Comparison of ENCODE assay signal across 15 cellular contexts in genomic region chr21:31914472-31914871, GRCh38. TPM values are rescaled to one million over a fixed set of nuclear protein-coding genes. Genes with fewer than 3 reads are reported as not detected.
DNase-seq lines count a peak whose midpoint lies in the region; ATAC-seq and TF ChIP-seq lines count a peak whose summit lies in the region.
"Had no signal": no experiment of that assay in that cellular context is flagged by ENCODE, and none has a peak within 500 bp of the region (broad histone marks: within the 10 kb centered on the region; RNA-seq: fewer than 3 reads in every experiment).

No MANE protein-coding gene starts in this region.

- H3K27me3 ChIP-seq in WERI-Rb-1 (ENCODE audit: insufficient read depth, low read depth, severe bottlenecking) (no peaks in the 10 kb centered on the region), heart left ventricle (peaks cover 0 to 5% (median 0%) of the 10 kb centered on the region in 9 donors)
- H3K27me3 ChIP-seq: Peyer's patch had no signal

- no peak for ATAC-seq in heart left ventricle

- no peaks in the 10 kb centered on the region for H3K36me3 ChIP-seq in WERI-Rb-1
- no peaks in the 10 kb centered on the region for H3K36me3 ChIP-seq in heart left ventricle
- H3K36me3 ChIP-seq: Peyer's patch had no signal

- TF ChIP-seq CTCF in WERI-Rb-1 (IDR thresholded peaks at IDR 0.05; ENCODE audit: low read depth, low read length), result no peak
- TF ChIP-seq CTCF in nephron progenitor cell (IDR thresholded peaks at IDR 0.05), result no peak
- TF ChIP-seq CTCF in heart left ventricle (IDR thresholded peaks at IDR 0.05), result no peak

- TF ChIP-seq POLR2A in heart left ventricle (IDR thresholded peaks at IDR 0.05), result no peak

- H3K27ac ChIP-seq in WERI-Rb-1, result no peak overlapping the region
- H3K27ac ChIP-seq in heart left ventricle, result no peak overlapping the region
- H3K27ac ChIP-seq: Peyer's patch had no signal

- no peak overlapping the region for H3K4me3 ChIP-seq in WERI-Rb-1 (ENCODE audit: low read depth, low read length)
- H3K4me3 ChIP-seq in heart left ventricle, result no peak overlapping the region
- H3K4me3 ChIP-seq: Peyer's patch had no signal

- peaks cover 84% of the 10 kb centered on the region for H3K4me1 Mint-ChIP-seq in nephron progenitor cell

- intact Hi-C loops in posterior vena cava (cut with DNase I), result no loop called here
- intact Hi-C loops in heart left ventricle (cut with DNase I), result no loop called here

- peak; percentile 45 for DNase-seq in DMS 273 (lab: John Stamatoyannopoulos, UW; ENCODE audit: unreplicated experiment)
- DNase-seq in NCI-H2227 (lab: John Stamatoyannopoulos, UW; ENCODE audit: unreplicated experiment), result peak; percentile 81
- DNase-seq in WERI-Rb-1, result peak; percentile 61
- DNase-seq in nephron progenitor cell, result no peak
- no peak for DNase-seq in stimulated activated CD4-positive, alpha-beta T cell treated with anti-CD3 and anti-CD28 coated beads, Interleukin-1b, Interleukin-23, amount 100 ng/mL, for 48 hours
- no peak for DNase-seq in NCI-H1105 (lab: John Stamatoyannopoulos, UW)
- no peak for DNase-seq in posterior vena cava (ENCODE audit: low spot score)
- no peak for DNase-seq in heart left ventricle
- DNase-seq: CD4-positive, alpha-beta T cell; GOT3; KBM-7; NCI-H1436 treated with DMSO at 0.1 percent for 48 hours; NCI-H2029; NCI-H526 treated with DMSO at 0.1 percent for 48 hours; Peyer's patch had no signal

- no peaks in the 10 kb centered on the region for H3K9me3 ChIP-seq in WERI-Rb-1 (ENCODE audit: severe bottlenecking)
- H3K9me3 ChIP-seq in heart left ventricle, result peaks cover 0 to 4% (median 0%) of the 10 kb centered on the region in 12 donors
- H3K9me3 ChIP-seq: Peyer's patch had no signal

- H3K27ac Mint-ChIP-seq in nephron progenitor cell, result peak overlapping the region; percentile 87
- H3K27ac Mint-ChIP-seq: CD4-positive, alpha-beta T cell had no signal

- no peaks in the 10 kb centered on the region for H3K27me3 Mint-ChIP-seq in nephron progenitor cell (ENCODE audit: low read depth, poor library complexity)

- H3K36me3 Mint-ChIP-seq in nephron progenitor cell (ENCODE audit: low read depth), result peaks cover 74% of the 10 kb centered on the region

- peaks cover 0 to under 1% (median 0%) of the 10 kb centered on the region in 12 donors for H3K4me1 ChIP-seq in heart left ventricle

- peaks cover 53% of the 10 kb centered on the region for H3K9me3 Mint-ChIP-seq in nephron progenitor cell
- H3K9me3 Mint-ChIP-seq: CD4-positive, alpha-beta T cell had no signal

- WGBS in heart left ventricle, 4 donors, result 62 to 76% (median 75%) methylated on average over 4 of the region's 4 CpGs

- H3K4me3 Mint-ChIP-seq in nephron progenitor cell, result no peak overlapping the region
- H3K4me3 Mint-ChIP-seq: CD4-positive, alpha-beta T cell had no signal

RNA-seq across cellular contexts. Expression of gene HUNK, which starts 41.7 kb away (rescaled TPM):
- total RNA-seq in posterior vena cava, result 10 to 100 TPM in 1 of 2 donors, 1 to 10 TPM in 1; 6.9 to 11.8 TPM
- total RNA-seq in heart left ventricle, result 1 to 10 TPM in 2 of 9 donors, under 1 TPM in 7; 0.02 to 1.4 (median 0.22) TPM
- polyA plus RNA-seq in heart left ventricle, result under 1 TPM; 0.04 to 0.30 TPM
- total RNA-seq: CD4-positive, alpha-beta T cell had no signal

Comparison
In these comparisons a context has a peak if more than half of its experiments do, and no peak if none do; other contexts are left out.
1. DNase-seq: peak in DMS 273 (single experiment), NCI-H2227 (single experiment) and WERI-Rb-1 (single experiment); none in nephron progenitor cell (single experiment), stimulated activated CD4-positive, alpha-beta T cell treated with anti-CD3 and anti-CD28 coated beads, Interleukin-1b, Interleukin-23, amount 100 ng/mL, for 48 hours (single experiment), NCI-H1105 (single experiment), posterior vena cava (single experiment) and heart left ventricle (0 of 5).